In the genomic region with DNA sequence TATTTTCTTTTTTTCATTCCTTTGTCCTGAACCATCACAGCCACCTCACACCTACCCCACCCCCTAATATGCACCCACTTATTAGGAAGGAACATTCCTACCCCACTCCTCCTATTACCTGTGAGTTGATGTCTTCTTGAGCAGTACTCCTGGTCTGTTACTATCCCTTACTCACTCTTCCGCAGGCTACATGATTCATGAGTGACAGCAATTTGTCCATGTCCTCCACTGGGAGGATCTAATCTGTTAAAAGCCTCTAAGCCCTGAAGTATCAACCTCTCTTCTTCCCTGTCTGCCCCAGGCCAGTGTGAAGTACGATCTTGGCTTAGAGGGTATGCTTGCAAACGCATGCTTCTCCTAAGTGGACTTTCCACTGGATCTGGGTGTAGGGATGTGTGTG, we compare ENCODE assay signal across 30 cellular contexts.
"Had no signal": no experiment of that assay in that cellular context is flagged by ENCODE, and none has a peak within 500 bp of the region (broad histone marks: within the 10 kb centered on the region; RNA-seq: fewer than 3 reads in every experiment).

No MANE protein-coding gene starts in this region.

- H3K36me3 Mint-ChIP-seq: activated naive CD8-positive, alpha-beta T cell; IgD-negative memory B cell had no signal

- H3K4me1 ChIP-seq: ascending aorta, Peyer's patch had no signal

- H3K27me3 ChIP-seq: ascending aorta, Peyer's patch, SJSA1 had no signal

- H3K4me2 ChIP-seq: SK-N-SH had no signal

- H3K27ac Mint-ChIP-seq: activated B cell treated with CpG ODN at 0.5 μM for 24 hours; activated naive CD8-positive, alpha-beta T cell; activated T-helper 17 cell treated with anti-CD3 and anti-CD28 coated beads, Interleukin-2, amount 50 U/mL, for 72 hours; IgD-negative memory B cell had no signal

- H3K9ac ChIP-seq: SK-N-SH had no signal

- H3K36me3 ChIP-seq: ascending aorta, Peyer's patch, SJSA1 had no signal

- H3K4me3 Mint-ChIP-seq: activated B cell treated with CpG ODN at 0.5 μM for 24 hours; activated naive CD4-positive, alpha-beta T cell treated with anti-CD3 and anti-CD28 coated beads for 36 hours; activated naive CD8-positive, alpha-beta T cell; activated T-helper 17 cell treated with anti-CD3 and anti-CD28 coated beads, Interleukin-2, amount 50 U/mL, for 72 hours; IgD-negative memory B cell; T-helper 1 cell treated with Interleukin-12 subunit alpha and Interleukin-12 subunit beta and Interleukin-4 antibody, amounts not matched to agents 30 μg/mL and 1 μg/mL, for 36 hours had no signal

- DNase-seq: activated B cell treated with CpG ODN at 0.5 μM for 24 hours; activated CD4-positive, alpha-beta T cell treated with anti-CD3 and anti-CD28 coated beads for 4 hours; activated CD4-positive, CD25-positive, alpha-beta regulatory T cell treated with anti-CD3 and anti-CD28 coated beads, Interleukin-2, amount 50 U/mL, for 72 hours; activated CD8-positive, alpha-beta memory T cell treated with anti-CD3 and anti-CD28 coated beads, Interleukin-2, amount 50 U/mL, for 4 hours; activated gamma-delta T cell; activated naive CD4-positive, alpha-beta T cell treated with anti-CD3 and anti-CD28 coated beads for 36 hours; activated T-cell treated with anti-CD3 and anti-CD28 coated beads, Interleukin-2, amount 50 U/mL, for 48 hours; amygdala; Kasumi-1; KG1; MM.1S; MV-4-11; NCI-H1092; NCI-H1436 treated with DMSO at 0.1 percent for 48 hours; NCI-H1694 treated with DMSO at 0.1 percent for 48 hours; NCI-H2029; NCI-H345; NCI-H524 treated with DMSO at 0.1 percent for 48 hours; Peyer's patch; RPMI8226; SHP77 treated with DMSO at 0.1 percent for 48 hours; SK-N-SH; T-helper 9 cell had no signal

- H3K9me3 ChIP-seq: ascending aorta, Peyer's patch, SJSA1, SK-N-SH had no signal

- H3K27me3 Mint-ChIP-seq: activated B cell treated with CpG ODN at 0.5 μM for 24 hours; activated naive CD8-positive, alpha-beta T cell; activated T-helper 17 cell treated with anti-CD3 and anti-CD28 coated beads, Interleukin-2, amount 50 U/mL, for 72 hours had no signal

- H3K27ac ChIP-seq: ascending aorta, Peyer's patch, SJSA1, VCaP had no signal

- H3K4me3 ChIP-seq: ascending aorta, Peyer's patch, SJSA1 had no signal

- H3K9me3 Mint-ChIP-seq: activated B cell treated with CpG ODN at 0.5 μM for 24 hours; activated naive CD4-positive, alpha-beta T cell treated with anti-CD3 and anti-CD28 coated beads for 36 hours; activated T-helper 17 cell treated with anti-CD3 and anti-CD28 coated beads, Interleukin-2, amount 50 U/mL, for 72 hours had no signal

- ATAC-seq: activated T-helper 17 cell treated with anti-CD3 and anti-CD28 coated beads, Interleukin-2, amount 50 U/mL, for 72 hours had no signal

- H3K4me1 Mint-ChIP-seq: activated B cell treated with CpG ODN at 0.5 μM for 24 hours had no signal
